25 cellular contexts compared by ENCODE assay signal in the genomic region with DNA sequence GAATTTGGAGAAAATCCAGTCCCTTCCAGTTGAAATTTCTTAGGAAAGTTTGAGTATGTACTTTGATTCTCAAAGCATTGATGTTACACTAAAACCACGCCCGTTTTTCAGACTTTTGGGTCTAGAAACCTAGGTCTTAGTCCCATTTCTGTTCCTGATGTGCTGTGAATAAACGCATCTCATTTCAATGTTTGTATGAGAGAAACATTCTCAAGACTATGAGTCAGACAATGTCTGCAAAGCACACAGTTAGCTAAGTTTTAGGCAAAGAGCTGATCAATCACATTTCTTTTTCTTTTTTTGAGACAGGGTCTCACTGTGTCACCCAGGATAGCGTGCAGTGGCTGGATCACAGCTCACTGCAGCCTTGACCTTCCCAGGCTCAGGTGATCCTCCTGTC. TPM values are rescaled to one million over a fixed set of nuclear protein-coding genes. Genes with fewer than 3 reads are reported as not detected.
A peak's percentile ranks its signal among the peaks of the same experiment; 100 is the strongest.
DNase-seq lines count a peak whose midpoint lies in the region; TF ChIP-seq lines count a peak whose summit lies in the region.
"Had no signal": no experiment of that assay in that cellular context is flagged by ENCODE, and none has a peak within 500 bp of the region (broad histone marks: within the 10 kb centered on the region; RNA-seq: fewer than 3 reads in every experiment).

No MANE protein-coding gene starts in this region.

- H3K4me1 ChIP-seq in adipocyte (ENCODE audit: control insufficient read depth, insufficient read depth, low read length), result no peaks in the 10 kb centered on the region
- H3K4me1 ChIP-seq: breast epithelium, colonic mucosa, left ventricle myocardium inferior, testis had no signal

- peak; percentile 18 for DNase-seq in AG10803 (ENCODE audit: low read depth)
- peak; percentile 35 for DNase-seq in HCEC 1CT
- peak; percentile 42 for DNase-seq in adipocyte (ENCODE audit: low read depth)
- peak; percentile 14 for DNase-seq in fibroblast of the aortic adventitia (ENCODE audit: low read depth)
- DNase-seq in epidermal melanocyte (ENCODE audit: insufficient read length, low spot score), result no peak
- DNase-seq in NCI-H748 treated with DMSO at 0.1 percent for 48 hours (lab: John Stamatoyannopoulos, UW), result no peak
- DNase-seq in DMS53 treated with DMSO at 0.1 percent for 48 hours (lab: John Stamatoyannopoulos, UW; ENCODE audit: unreplicated experiment), result no peak
- DNase-seq in stimulated activated CD4-positive, alpha-beta T cell treated with anti-CD3 and anti-CD28 coated beads, Interleukin-15, amount 100 ng/mL, for 24 hours, result no peak
- DNase-seq: activated B cell treated with CpG ODN at 0.5 μM for 24 hours; activated CD8-positive, alpha-beta T cell treated with anti-CD3 and anti-CD28 coated beads, Interleukin-2, amount 10 ng/mL, durations not matched to agents 7 days and 5 days; activated naive CD4-positive, alpha-beta T cell; colonic mucosa; effector memory CD4-positive, alpha-beta T cell; left ventricle myocardium inferior; NCI-H1694 treated with DMSO at 0.1 percent for 48 hours; NCI-H2171 treated with DMSO at 0.1 percent for 48 hours; NCI-H524; SHP77; stimulated activated naive CD4-positive, alpha-beta T cell; testis had no signal

- H3K4me3 ChIP-seq in AG10803 (ENCODE audit: low read length) (no peak overlapping the region), adipocyte (ENCODE audit: low read length) (no peak overlapping the region), fibroblast of the aortic adventitia (ENCODE audit: low read depth, low read length) (no peak overlapping the region)
- H3K4me3 ChIP-seq: breast epithelium, colonic mucosa, left ventricle myocardium inferior, testis had no signal

- no peaks in the 10 kb centered on the region for H3K9me3 ChIP-seq in adipocyte (ENCODE audit: control insufficient read depth, low read length)
- H3K9me3 ChIP-seq: breast epithelium, colonic mucosa, left ventricle myocardium inferior, testis had no signal

- TF ChIP-seq CTCF in AG10803 (conservative IDR thresholded peaks at IDR 0.05; ENCODE audit: low read length), result no peak
- TF ChIP-seq CTCF in fibroblast of the aortic adventitia (IDR thresholded peaks at IDR 0.05; ENCODE audit: insufficient read depth, low read length), result no peak

- no peaks in the 10 kb centered on the region for H3K27me3 ChIP-seq in adipocyte (replicated peaks; ENCODE audit: control insufficient read depth, insufficient read depth, low read length)
- H3K27me3 ChIP-seq: breast epithelium, colonic mucosa, testis had no signal

- no peaks in the 10 kb centered on the region for H3K36me3 ChIP-seq in adipocyte (ENCODE audit: control insufficient read depth, insufficient read depth, low read length, severe bottlenecking)
- H3K36me3 ChIP-seq: breast epithelium, colonic mucosa, left ventricle myocardium inferior had no signal

- H3K9ac ChIP-seq in adipocyte (ENCODE audit: low read length), result no peak overlapping the region

RNA-seq across cellular contexts. Expression of gene FOXM1, which starts 8.0 kb away (rescaled TPM):
- total RNA-seq in fibroblast of the aortic adventitia (ENCODE audit: low replicate concordance), result 1.4 and 19.3 TPM in 2 replicates

RNA-seq across cellular contexts. Expression of gene RHNO1, which starts 8.0 kb away (rescaled TPM):
- 6.4 and 41.4 TPM in 2 replicates for total RNA-seq in fibroblast of the aortic adventitia (ENCODE audit: low replicate concordance)

RNA-seq across cellular contexts. Expression of gene TEX52, which starts 12.1 kb away (rescaled TPM):
- total RNA-seq in fibroblast of the aortic adventitia (ENCODE audit: low replicate concordance), result not detected in 2 replicates
- total RNA-seq: activated B cell treated with CpG ODN at 0.5 μM for 24 hours, breast epithelium, colonic mucosa, HepG2, left ventricle myocardium inferior, LHCN-M2, progenitor cell of endocrine pancreas, sciatic nerve had no signal

RNA-seq across cellular contexts. Expression of gene TULP3, which starts 21.7 kb away (rescaled TPM):
- 33.3 and 56.6 TPM in 2 replicates for total RNA-seq in fibroblast of the aortic adventitia (ENCODE audit: low replicate concordance)

RNA-seq across cellular contexts. Expression of gene NRIP2, which starts 34.2 kb away (rescaled TPM):
- not detected in 2 replicates for total RNA-seq in fibroblast of the aortic adventitia (ENCODE audit: low replicate concordance)
- total RNA-seq: activated B cell treated with CpG ODN at 0.5 μM for 24 hours; activated CD8-positive, alpha-beta T cell treated with anti-CD3 and anti-CD28 coated beads, Interleukin-2, amount 10 ng/mL, durations not matched to agents 7 days and 5 days; HepG2; LHCN-M2; progenitor cell of endocrine pancreas had no signal

Comparison
In these comparisons a context has a peak if more than half of its experiments do, and no peak if none do; other contexts are left out.
1. DNase-seq: peak in AG10803 (single experiment), HCEC 1CT (single experiment), adipocyte (single experiment) and fibroblast of the aortic adventitia (single experiment); none in epidermal melanocyte (single experiment), NCI-H748 treated with DMSO at 0.1 percent for 48 hours (single experiment), DMS53 treated with DMSO at 0.1 percent for 48 hours (single experiment) and stimulated activated CD4-positive, alpha-beta T cell treated with anti-CD3 and anti-CD28 coated beads, Interleukin-15, amount 100 ng/mL, for 24 hours (single experiment).